In the genomic region with DNA sequence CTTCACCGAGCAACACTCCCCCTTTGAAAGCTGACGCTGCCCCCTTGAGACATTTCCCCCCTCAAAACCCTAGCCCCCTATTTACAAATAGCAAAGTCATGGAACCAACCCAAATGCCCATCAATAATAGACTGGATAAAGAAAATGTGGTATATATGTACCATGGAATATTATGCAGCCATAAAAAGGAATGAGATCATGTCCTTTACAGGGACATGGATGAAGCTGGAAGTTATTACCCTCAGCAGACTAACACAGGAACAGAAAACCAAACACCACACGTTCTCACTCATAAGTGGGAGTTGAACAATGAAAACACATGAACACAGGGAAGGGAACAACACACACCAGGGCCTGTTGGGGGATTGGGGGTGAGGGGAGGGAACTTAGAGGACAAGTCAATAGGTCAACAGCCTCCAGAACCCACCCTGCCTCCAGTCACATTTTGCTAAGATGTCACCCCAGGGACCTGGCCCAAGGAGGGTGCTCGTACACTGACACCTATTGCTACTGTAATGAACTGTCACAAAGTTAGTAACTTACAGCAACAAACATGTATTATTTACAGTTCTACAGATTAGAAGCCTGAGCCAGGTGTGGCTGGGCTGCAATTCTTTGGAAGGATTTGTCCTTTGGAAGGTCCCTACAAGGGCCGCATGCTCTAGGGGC, we compare ENCODE assay signal across 18 cellular contexts. TPM values are rescaled to one million over a fixed set of nuclear protein-coding genes. Genes with fewer than 3 reads are reported as not detected.
DNase-seq lines count a peak whose midpoint lies in the region; ATAC-seq and TF ChIP-seq lines count a peak whose summit lies in the region.
"Had no signal": no experiment of that assay in that cellular context is flagged by ENCODE, and none has a peak within 500 bp of the region (broad histone marks: within the 10 kb centered on the region; RNA-seq: fewer than 3 reads in every experiment).

No MANE protein-coding gene starts in this region.

- peak overlapping the region; percentile 73 for H3K27ac Mint-ChIP-seq in endothelial cell (ENCODE audit: unreplicated experiment)
- H3K27ac Mint-ChIP-seq in nephron = peak overlapping the region in 2 of 3 experiments; percentile 78 to 88
- no peak overlapping the region for H3K27ac Mint-ChIP-seq in glutamatergic neuron (ENCODE audit: unreplicated experiment)
- H3K27ac Mint-ChIP-seq in activated T-helper 1 cell treated with anti-CD3 and anti-CD28 coated beads, Interleukin-12 subunit alpha, Interleukin-12 subunit beta, Interleukin-2, Interleukin-4 antibody, amounts not matched to agents 30 ng/mL and 10 ng/mL and 1 ng/mL, durations not matched to agents 14 hours and 24 hours and 36 hours = no peak overlapping the region
- H3K27ac Mint-ChIP-seq: CD4-positive, CD25-positive, alpha-beta regulatory T cell had no signal

- H3K9me3 ChIP-seq in right cardiac atrium (ENCODE audit: control insufficient read depth, low read length) = no peaks in the 10 kb centered on the region

- no peak overlapping the region for H3K4me3 Mint-ChIP-seq in endothelial cell (ENCODE audit: unreplicated experiment)
- H3K4me3 Mint-ChIP-seq in nephron = no peak overlapping the region
- no peak overlapping the region for H3K4me3 Mint-ChIP-seq in glutamatergic neuron (ENCODE audit: unreplicated experiment)
- no peak overlapping the region for H3K4me3 Mint-ChIP-seq in activated T-helper 1 cell treated with anti-CD3 and anti-CD28 coated beads, Interleukin-12 subunit alpha, Interleukin-12 subunit beta, Interleukin-2, Interleukin-4 antibody, amounts not matched to agents 30 ng/mL and 10 ng/mL and 1 ng/mL, durations not matched to agents 14 hours and 24 hours and 36 hours
- H3K4me3 Mint-ChIP-seq: CD4-positive, CD25-positive, alpha-beta regulatory T cell had no signal

- no peak overlapping the region for H3K4me3 ChIP-seq in right cardiac atrium (ENCODE audit: low read length)

- DNase-seq in cardiac septum (ENCODE audit: low spot score) (peak; percentile 44), right cardiac atrium (no peak), endothelial cell (ENCODE audit: low spot score) (no peak), glutamatergic neuron (no peak), globus pallidus (ENCODE audit: low spot score) (no peak), SW 1271 (lab: John Stamatoyannopoulos, UW) (no peak)
- no peak for DNase-seq in activated T-helper 1 cell treated with anti-CD3 and anti-CD28 coated beads, Interleukin-12 subunit alpha, Interleukin-12 subunit beta, Interleukin-2, Interleukin-4 antibody, amounts not matched to agents 30 ng/mL and 10 ng/mL and 1 ng/mL, durations not matched to agents 14 hours and 24 hours and 36 hours (ENCODE audit: low spot score)
- DNase-seq: 8988T; CD4-positive, CD25-positive, alpha-beta regulatory T cell; DMS153; NCI-H1092 treated with DMSO at 0.1 percent for 48 hours; NCI-H1436; NCI-H1930; NCI-H2107; NCI-H524 treated with DMSO at 0.1 percent for 48 hours; NCI-H774; Right ventricle myocardium superior had no signal

- H3K4me1 ChIP-seq in right cardiac atrium (ENCODE audit: control insufficient read depth, insufficient read depth, low read length) = peaks cover 7% of the 10 kb centered on the region

- H3K27me3 ChIP-seq in right cardiac atrium (ENCODE audit: control insufficient read depth, insufficient read depth) = no peaks in the 10 kb centered on the region

- H3K27me3 Mint-ChIP-seq in endothelial cell (ENCODE audit: unreplicated experiment) (peaks cover 10% of the 10 kb centered on the region), nephron (ENCODE audit: low read depth) (peaks cover 5% of the 10 kb centered on the region), glutamatergic neuron (ENCODE audit: unreplicated experiment) (peaks cover 6% of the 10 kb centered on the region)
- H3K27me3 Mint-ChIP-seq in activated T-helper 1 cell treated with anti-CD3 and anti-CD28 coated beads, Interleukin-12 subunit alpha, Interleukin-12 subunit beta, Interleukin-2, Interleukin-4 antibody, amounts not matched to agents 30 ng/mL and 10 ng/mL and 1 ng/mL, durations not matched to agents 14 hours and 24 hours and 36 hours (ENCODE audit: insufficient read depth) = peaks cover 5% of the 10 kb centered on the region

- H3K4me1 Mint-ChIP-seq in endothelial cell (ENCODE audit: unreplicated experiment) (peaks cover 4% of the 10 kb centered on the region), nephron (peaks cover 70% of the 10 kb centered on the region), glutamatergic neuron (ENCODE audit: low read depth, unreplicated experiment) (peaks cover 4% of the 10 kb centered on the region)
- no peaks in the 10 kb centered on the region for H3K4me1 Mint-ChIP-seq in activated T-helper 1 cell treated with anti-CD3 and anti-CD28 coated beads, Interleukin-12 subunit alpha, Interleukin-12 subunit beta, Interleukin-2, Interleukin-4 antibody, amounts not matched to agents 30 ng/mL and 10 ng/mL and 1 ng/mL, durations not matched to agents 14 hours and 24 hours and 36 hours (ENCODE audit: low read depth)
- H3K4me1 Mint-ChIP-seq: CD4-positive, CD25-positive, alpha-beta regulatory T cell had no signal

- TF ChIP-seq CTCF in endothelial cell (IDR thresholded peaks at IDR 0.05; ENCODE audit: unreplicated experiment) = no peak
- no peak for TF ChIP-seq CTCF in nephron (IDR thresholded peaks at IDR 0.05; ENCODE audit: unreplicated experiment in 3 of 3)
- TF ChIP-seq CTCF in glutamatergic neuron (IDR thresholded peaks at IDR 0.05; ENCODE audit: partially characterized antibody, unreplicated experiment) = no peak

- H3K36me3 Mint-ChIP-seq in endothelial cell (ENCODE audit: low read depth, unreplicated experiment) (no peaks in the 10 kb centered on the region), nephron (ENCODE audit: low read depth) (no peaks in the 10 kb centered on the region), glutamatergic neuron (ENCODE audit: unreplicated experiment) (peaks cover 4% of the 10 kb centered on the region)
- H3K36me3 Mint-ChIP-seq in activated T-helper 1 cell treated with anti-CD3 and anti-CD28 coated beads, Interleukin-12 subunit alpha, Interleukin-12 subunit beta, Interleukin-2, Interleukin-4 antibody, amounts not matched to agents 30 ng/mL and 10 ng/mL and 1 ng/mL, durations not matched to agents 14 hours and 24 hours and 36 hours (ENCODE audit: low read depth) = no peaks in the 10 kb centered on the region
- H3K36me3 Mint-ChIP-seq: CD4-positive, CD25-positive, alpha-beta regulatory T cell had no signal

- 98% methylated on average over 5 of the region's 5 CpGs for WGBS in right cardiac atrium

- H3K9me3 Mint-ChIP-seq in endothelial cell (ENCODE audit: unreplicated experiment) (no peaks in the 10 kb centered on the region), nephron (no peaks in the 10 kb centered on the region), glutamatergic neuron (ENCODE audit: unreplicated experiment) (peaks cover 2% of the 10 kb centered on the region)
- no peaks in the 10 kb centered on the region for H3K9me3 Mint-ChIP-seq in activated T-helper 1 cell treated with anti-CD3 and anti-CD28 coated beads, Interleukin-12 subunit alpha, Interleukin-12 subunit beta, Interleukin-2, Interleukin-4 antibody, amounts not matched to agents 30 ng/mL and 10 ng/mL and 1 ng/mL, durations not matched to agents 14 hours and 24 hours and 36 hours

- H3K27ac ChIP-seq in right cardiac atrium (ENCODE audit: low read length) = no peak overlapping the region

- no peak for ATAC-seq in right cardiac atrium

- intact Hi-C loops in cardiac septum (cut with DNase I) (no loop called here), right cardiac atrium (cut with DNase I) (no loop called here)
- intact Hi-C loops in activated T-helper 1 cell treated with anti-CD3 and anti-CD28 coated beads, Interleukin-12 subunit alpha, Interleukin-12 subunit beta, Interleukin-2, Interleukin-4 antibody, amounts not matched to agents 30 ng/mL and 10 ng/mL and 1 ng/mL, durations not matched to agents 14 hours and 24 hours and 36 hours (cut with micrococcal nuclease) = no loop called here

RNA-seq across cellular contexts. Expression of a gene that starts 20.6 kb away (rescaled TPM):
- 2.1 TPM for total RNA-seq in cardiac septum
- total RNA-seq in right cardiac atrium = 10 to 100 TPM; 11.6 to 14.2 (median 12.0) TPM
- 6.0 TPM for polyA plus RNA-seq in right cardiac atrium
- 0.38 TPM for total RNA-seq in endothelial cell (ENCODE audit: unreplicated experiment)
- 31.9 TPM for total RNA-seq in glutamatergic neuron (ENCODE audit: unreplicated experiment)
- total RNA-seq in activated T-helper 1 cell treated with anti-CD3 and anti-CD28 coated beads, Interleukin-12 subunit alpha, Interleukin-12 subunit beta, Interleukin-2, Interleukin-4 antibody, amounts not matched to agents 30 ng/mL and 10 ng/mL and 1 ng/mL, durations not matched to agents 14 hours and 24 hours and 36 hours = 0.44 and 0.70 TPM in 2 replicates

Comparison
In these comparisons a context has a peak if more than half of its experiments do, and no peak if none do; other contexts are left out.
1. H3K27ac Mint-ChIP-seq: peak in endothelial cell (single experiment) and nephron (2 of 3); none in glutamatergic neuron (single experiment) and activated T-helper 1 cell treated with anti-CD3 and anti-CD28 coated beads, Interleukin-12 subunit alpha, Interleukin-12 subunit beta, Interleukin-2, Interleukin-4 antibody, amounts not matched to agents 30 ng/mL and 10 ng/mL and 1 ng/mL, durations not matched to agents 14 hours and 24 hours and 36 hours (single experiment).